In genomic region chr6:27020553-27020880, GRCh38 we compare ENCODE assay signal across 2 cellular contexts.
TF ChIP-seq lines count a peak whose summit lies in the region.

No MANE protein-coding gene starts in this region.

TF ChIP-seq in SK-N-SH, 30 proteins besides CTCF, POLR2A, EP300 and RAD21 (continued from another document):
- TF ChIP-seq REST (IDR thresholded peaks at IDR 0.05; ENCODE audit: low read depth, low read length) = no peak

TF ChIP-seq in SK-N-SH treated with all-trans-retinoic acid at 6 μM for 48 hours, 23 proteins besides CTCF, POLR2A, EP300 and RAD21 (continued from another document):
- TF ChIP-seq, protein P1, sequence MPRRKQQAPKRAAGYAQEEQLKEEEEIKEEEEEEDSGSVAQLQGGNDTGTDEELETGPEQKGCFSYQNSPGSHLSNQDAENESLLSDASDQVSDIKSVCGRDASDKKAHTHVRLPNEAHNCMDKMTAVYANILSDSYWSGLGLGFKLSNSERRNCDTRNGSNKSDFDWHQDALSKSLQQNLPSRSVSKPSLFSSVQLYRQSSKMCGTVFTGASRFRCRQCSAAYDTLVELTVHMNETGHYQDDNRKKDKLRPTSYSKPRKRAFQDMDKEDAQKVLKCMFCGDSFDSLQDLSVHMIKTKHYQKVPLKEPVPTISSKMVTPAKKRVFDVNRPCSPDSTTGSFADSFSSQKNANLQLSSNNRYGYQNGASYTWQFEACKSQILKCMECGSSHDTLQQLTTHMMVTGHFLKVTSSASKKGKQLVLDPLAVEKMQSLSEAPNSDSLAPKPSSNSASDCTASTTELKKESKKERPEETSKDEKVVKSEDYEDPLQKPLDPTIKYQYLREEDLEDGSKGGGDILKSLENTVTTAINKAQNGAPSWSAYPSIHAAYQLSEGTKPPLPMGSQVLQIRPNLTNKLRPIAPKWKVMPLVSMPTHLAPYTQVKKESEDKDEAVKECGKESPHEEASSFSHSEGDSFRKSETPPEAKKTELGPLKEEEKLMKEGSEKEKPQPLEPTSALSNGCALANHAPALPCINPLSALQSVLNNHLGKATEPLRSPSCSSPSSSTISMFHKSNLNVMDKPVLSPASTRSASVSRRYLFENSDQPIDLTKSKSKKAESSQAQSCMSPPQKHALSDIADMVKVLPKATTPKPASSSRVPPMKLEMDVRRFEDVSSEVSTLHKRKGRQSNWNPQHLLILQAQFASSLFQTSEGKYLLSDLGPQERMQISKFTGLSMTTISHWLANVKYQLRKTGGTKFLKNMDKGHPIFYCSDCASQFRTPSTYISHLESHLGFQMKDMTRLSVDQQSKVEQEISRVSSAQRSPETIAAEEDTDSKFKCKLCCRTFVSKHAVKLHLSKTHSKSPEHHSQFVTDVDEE (CRISPR knock-in tag; IDR thresholded peaks at IDR 0.05) = no peak
- TF ChIP-seq BACH2 (CRISPR knock-in tag; IDR thresholded peaks at IDR 0.05; ENCODE audit: borderline replicate concordance) (no peak), ZFP3 (CRISPR knock-in tag; IDR thresholded peaks at IDR 0.05) (no peak), ISL1 (CRISPR knock-in tag; IDR thresholded peaks at IDR 0.05) (no peak), CSDC2 (CRISPR knock-in tag; IDR thresholded peaks at IDR 0.05) (no peak), RARB (CRISPR knock-in tag; IDR thresholded peaks at IDR 0.05) (no peak)
- TF ChIP-seq, protein P2, sequence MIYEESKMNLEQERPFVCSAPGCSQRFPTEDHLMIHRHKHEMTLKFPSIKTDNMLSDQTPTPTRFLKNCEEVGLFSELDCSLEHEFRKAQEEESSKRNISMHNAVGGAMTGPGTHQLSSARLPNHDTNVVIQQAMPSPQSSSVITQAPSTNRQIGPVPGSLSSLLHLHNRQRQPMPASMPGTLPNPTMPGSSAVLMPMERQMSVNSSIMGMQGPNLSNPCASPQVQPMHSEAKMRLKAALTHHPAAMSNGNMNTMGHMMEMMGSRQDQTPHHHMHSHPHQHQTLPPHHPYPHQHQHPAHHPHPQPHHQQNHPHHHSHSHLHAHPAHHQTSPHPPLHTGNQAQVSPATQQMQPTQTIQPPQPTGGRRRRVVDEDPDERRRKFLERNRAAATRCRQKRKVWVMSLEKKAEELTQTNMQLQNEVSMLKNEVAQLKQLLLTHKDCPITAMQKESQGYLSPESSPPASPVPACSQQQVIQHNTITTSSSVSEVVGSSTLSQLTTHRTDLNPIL (CRISPR knock-in tag; IDR thresholded peaks at IDR 0.05; ENCODE audit: low read depth) = no peak
- TF ChIP-seq, protein P3, sequence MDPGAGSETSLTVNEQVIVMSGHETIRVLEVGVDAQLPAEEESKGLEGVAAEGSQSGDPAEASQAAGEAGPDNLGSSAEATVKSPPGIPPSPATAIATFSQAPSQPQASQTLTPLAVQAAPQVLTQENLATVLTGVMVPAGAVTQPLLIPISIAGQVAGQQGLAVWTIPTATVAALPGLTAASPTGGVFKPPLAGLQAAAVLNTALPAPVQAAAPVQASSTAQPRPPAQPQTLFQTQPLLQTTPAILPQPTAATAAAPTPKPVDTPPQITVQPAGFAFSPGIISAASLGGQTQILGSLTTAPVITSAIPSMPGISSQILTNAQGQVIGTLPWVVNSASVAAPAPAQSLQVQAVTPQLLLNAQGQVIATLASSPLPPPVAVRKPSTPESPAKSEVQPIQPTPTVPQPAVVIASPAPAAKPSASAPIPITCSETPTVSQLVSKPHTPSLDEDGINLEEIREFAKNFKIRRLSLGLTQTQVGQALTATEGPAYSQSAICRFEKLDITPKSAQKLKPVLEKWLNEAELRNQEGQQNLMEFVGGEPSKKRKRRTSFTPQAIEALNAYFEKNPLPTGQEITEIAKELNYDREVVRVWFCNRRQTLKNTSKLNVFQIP (CRISPR knock-in tag; IDR thresholded peaks at IDR 0.05; ENCODE audit: borderline replicate concordance, low read depth) = no peak
